ENCODE assay signal across 3 cellular contexts in genomic region chr10:93745411-93746065, GRCh38.
A peak's percentile ranks its signal among the peaks of the same experiment; 100 is the strongest.
TF ChIP-seq lines count a peak whose summit lies in the region.

No MANE protein-coding gene starts in this region.

TF ChIP-seq in IMR-90, 13 proteins besides CTCF, POLR2A, EP300 and RAD21:
- TF ChIP-seq CEBPB (IDR thresholded peaks at IDR 0.05; ENCODE audit: low read depth, low read length) (no peak), USF2 (IDR thresholded peaks at IDR 0.05; ENCODE audit: low read depth, low read length) (no peak)

TF ChIP-seq in WTC11, 78 proteins besides CTCF, POLR2A, EP300 and RAD21:
- TF ChIP-seq FOXP1 (CRISPR knock-in tag; IDR thresholded peaks at IDR 0.05; ENCODE audit: borderline replicate concordance) (no peak), SP1 (CRISPR knock-in tag; conservative IDR thresholded peaks at IDR 0.05) (no peak), JAZF1 (CRISPR knock-in tag; IDR thresholded peaks at IDR 0.05) (no peak), TEAD1 (CRISPR knock-in tag; IDR thresholded peaks at IDR 0.05) (0 out of 2 replicates have a peak, but pooled peaks have one; percentile 35), EMX1 (CRISPR knock-in tag; IDR thresholded peaks at IDR 0.05) (no peak)

TF ChIP-seq in HepG2, 621 proteins besides CTCF, POLR2A, EP300 and RAD21:
- TF ChIP-seq YEATS4 (CRISPR knock-in tag; IDR thresholded peaks at IDR 0.05; ENCODE audit: borderline replicate concordance), result no peak
- TF ChIP-seq ZNF225 (CRISPR knock-in tag; IDR thresholded peaks at IDR 0.05), result no peak
- no peak for TF ChIP-seq PHB2 (IDR thresholded peaks at IDR 0.05; ENCODE audit: partially characterized antibody)
- no peak for TF ChIP-seq ZNF160 (CRISPR knock-in tag; IDR thresholded peaks at IDR 0.05)
- no peak for TF ChIP-seq ZNF235 (CRISPR knock-in tag; IDR thresholded peaks at IDR 0.05; ENCODE audit: borderline replicate concordance)
- TF ChIP-seq SMYD3 (CRISPR knock-in tag; IDR thresholded peaks at IDR 0.05), result no peak
- TF ChIP-seq HNRNPL (IDR thresholded peaks at IDR 0.05; ENCODE audit: low read depth, low read length), result no peak
- TF ChIP-seq CBX1 (IDR thresholded peaks at IDR 0.05; ENCODE audit: low read depth), result no peak
- TF ChIP-seq ZSCAN9 (CRISPR knock-in tag; IDR thresholded peaks at IDR 0.05; ENCODE audit: borderline replicate concordance), result no peak
- no peak for TF ChIP-seq NR2F2 (IDR thresholded peaks at IDR 0.05; ENCODE audit: borderline replicate concordance, low read depth)
- no peak for TF ChIP-seq HNRNPK (IDR thresholded peaks at IDR 0.05; ENCODE audit: low read depth, low read length, poor library complexity, severe bottlenecking)
